ENCODE assay signal across 1 cellular context in genomic region chr3:167380004-167380689, GRCh38.
TF ChIP-seq lines count a peak whose summit lies in the region.

TSS of gene ZBBX (minus strand) at chr3:167380297. CDS start at chr3:167372901, 7,396 bp downstream.

TF ChIP-seq in GM12878, 131 proteins besides CTCF, POLR2A, EP300 and RAD21 (continued from another document and continues in another):
- no peak for TF ChIP-seq USF1 (IDR thresholded peaks at IDR 0.05; ENCODE audit: borderline replicate concordance, extremely low read length, insufficient read depth, low read depth, low read length)
- no peak for TF ChIP-seq REST (IDR thresholded peaks at IDR 0.05; ENCODE audit: low read depth, low read length)
- 0 out of 2 replicates have a peak, but pooled peaks have one; percentile 76 for TF ChIP-seq WRNIP1 (IDR thresholded peaks at IDR 0.05; ENCODE audit: borderline replicate concordance, low read depth, low read length)
- TF ChIP-seq ZSCAN29 (IDR thresholded peaks at IDR 0.05): no peak
- peak; percentile 56; the same call in 1 of the 2 replicates for TF ChIP-seq DPF2 (IDR thresholded peaks at IDR 0.05)
- TF ChIP-seq BCLAF1 (IDR thresholded peaks at IDR 0.05): no peak
- no peak for TF ChIP-seq PRDM15 (CRISPR knock-in tag; IDR thresholded peaks at IDR 0.05)
- no peak for TF ChIP-seq NFIC (IDR thresholded peaks at IDR 0.05; ENCODE audit: low read depth, low read length)
- TF ChIP-seq IRF3 (IDR thresholded peaks at IDR 0.05): peak; percentile 27; the same call in 1 of the 2 replicates
- TF ChIP-seq MXI1 (IDR thresholded peaks at IDR 0.05; ENCODE audit: low read depth, low read length): peak; percentile 99
- TF ChIP-seq RB1 (IDR thresholded peaks at IDR 0.05; ENCODE audit: borderline replicate concordance): 0 out of 2 replicates have a peak, but pooled peaks have one; percentile 26
- TF ChIP-seq BACH1 (IDR thresholded peaks at IDR 0.05; ENCODE audit: borderline replicate concordance): no peak
- no peak for TF ChIP-seq NR2C2 (IDR thresholded peaks at IDR 0.05; ENCODE audit: borderline replicate concordance, control insufficient read depth, insufficient read length, low read depth)
- peak; percentile 55; the same call in 1 of the 2 replicates for TF ChIP-seq RFX5 (IDR thresholded peaks at IDR 0.05; ENCODE audit: low read depth, low read length)
- peak; percentile 73 for TF ChIP-seq YY1 (IDR thresholded peaks at IDR 0.05; ENCODE audit: low read depth, low read length)
- TF ChIP-seq SREBF2 (IDR thresholded peaks at IDR 0.05; ENCODE audit: low read length): no peak
- TF ChIP-seq NBN (IDR thresholded peaks at IDR 0.05): no peak
- TF ChIP-seq TAF1 (IDR thresholded peaks at IDR 0.05; ENCODE audit: borderline replicate concordance, low read depth, low read length): no peak
- peak; percentile 52 for TF ChIP-seq RUNX3 (IDR thresholded peaks at IDR 0.05; ENCODE audit: low read length)
- 0 out of 2 replicates have a peak, but pooled peaks have one; percentile 22 for TF ChIP-seq IRF4 (IDR thresholded peaks at IDR 0.05; ENCODE audit: low read depth, low read length)
- TF ChIP-seq STAT3 (IDR thresholded peaks at IDR 0.05; ENCODE audit: low read depth, low read length): no peak
- no peak for TF ChIP-seq NFYA (IDR thresholded peaks at IDR 0.05; ENCODE audit: borderline replicate concordance, low read depth, low read length)
- no peak for TF ChIP-seq JUND (IDR thresholded peaks at IDR 0.05; ENCODE audit: low read depth, low read length)
- TF ChIP-seq SMARCA5 (IDR thresholded peaks at IDR 0.05): no peak
- TF ChIP-seq FOXK2 (IDR thresholded peaks at IDR 0.05): no peak
- TF ChIP-seq TARDBP (IDR thresholded peaks at IDR 0.05; ENCODE audit: borderline replicate concordance): no peak
- no peak for TF ChIP-seq NR2C1 (IDR thresholded peaks at IDR 0.05)
- TF ChIP-seq IKZF1 (conservative IDR thresholded peaks at IDR 0.05): 0 out of 2 replicates have a peak, but pooled peaks have one; percentile 22
- 0 out of 2 replicates have a peak, but pooled peaks have one; percentile 18 for TF ChIP-seq ATF7 (IDR thresholded peaks at IDR 0.05; ENCODE audit: low read depth)
- no peak for TF ChIP-seq BRCA1 (IDR thresholded peaks at IDR 0.05; ENCODE audit: low read depth, low read length)
- no peak for TF ChIP-seq KDM1A (IDR thresholded peaks at IDR 0.05; ENCODE audit: borderline replicate concordance)
- no peak for TF ChIP-seq ZNF384 (IDR thresholded peaks at IDR 0.05; ENCODE audit: borderline replicate concordance, low read depth, low read length)
- no peak for TF ChIP-seq ATF3 (IDR thresholded peaks at IDR 0.05; ENCODE audit: borderline replicate concordance, extremely low read depth, low read depth, low read length)
- TF ChIP-seq RELA (IDR thresholded peaks at IDR 0.05; ENCODE audit: borderline replicate concordance, partially characterized antibody): peak; percentile 90
- no peak for TF ChIP-seq TCF7 (IDR thresholded peaks at IDR 0.05; ENCODE audit: borderline replicate concordance)
- no peak for TF ChIP-seq SMAD1 (IDR thresholded peaks at IDR 0.05; ENCODE audit: low read depth, partially characterized antibody)
- TF ChIP-seq MEF2B (IDR thresholded peaks at IDR 0.05; ENCODE audit: partially characterized antibody, poor library complexity, severe bottlenecking): peak; percentile 79
- peak; percentile 68; the same call in 2 of the 3 replicates for TF ChIP-seq POU2F2 (IDR thresholded peaks at IDR 0.05; ENCODE audit: borderline replicate concordance, low read depth, low read length)
- TF ChIP-seq KLF5 (IDR thresholded peaks at IDR 0.05; ENCODE audit: partially characterized antibody): no peak
- 0 out of 4 replicates have a peak, but pooled peaks of 1 of the 2 experiments have one; percentile 48 for TF ChIP-seq SRF (IDR thresholded peaks at IDR 0.05; ENCODE audit: low read depth in 2 of 2, low read length in 2 of 2)
- TF ChIP-seq CHD2 (IDR thresholded peaks at IDR 0.05; ENCODE audit: borderline replicate concordance, low read depth, low read length): peak; percentile 66; the same call in 1 of the 2 replicates
- peak; percentile 94 for TF ChIP-seq SIN3A (IDR thresholded peaks at IDR 0.05; ENCODE audit: low read depth, low read length)
- TF ChIP-seq EZH2 (IDR thresholded peaks at IDR 0.05; ENCODE audit: borderline replicate concordance, control insufficient read depth, low read depth, low read length): no peak
- no peak for TF ChIP-seq CBFB (IDR thresholded peaks at IDR 0.05; ENCODE audit: low read depth)
- peak; percentile 80 for TF ChIP-seq LARP7 (IDR thresholded peaks at IDR 0.05)
- TF ChIP-seq MAX (IDR thresholded peaks at IDR 0.05; ENCODE audit: low read depth, low read length): 0 out of 2 replicates have a peak, but pooled peaks have one; percentile 29
- peak; percentile 81 for TF ChIP-seq ZBTB40 (IDR thresholded peaks at IDR 0.05; ENCODE audit: borderline replicate concordance)
- peak; percentile 39; the same call in 1 of the 2 replicates for TF ChIP-seq HCFC1 (IDR thresholded peaks at IDR 0.05; ENCODE audit: low read length)
- peak; percentile 99 for TF ChIP-seq BMI1 (IDR thresholded peaks at IDR 0.05; ENCODE audit: borderline replicate concordance)
